20 cellular contexts compared by ENCODE assay signal in genomic region chr14:54356172-54356571, GRCh38. TPM values are rescaled to one million over a fixed set of nuclear protein-coding genes. Genes with fewer than 3 reads are reported as not detected.
DNase-seq lines count a peak whose midpoint lies in the region; FAIRE-seq and TF ChIP-seq lines count a peak whose summit lies in the region.
"Had no signal": no experiment of that assay in that cellular context is flagged by ENCODE, and none has a peak within 500 bp of the region (broad histone marks: within the 10 kb centered on the region; RNA-seq: fewer than 3 reads in every experiment).

No MANE protein-coding gene starts in this region.

- peak overlapping the region; percentile 54 for H3K27ac ChIP-seq in epithelial cell of prostate
- no peak overlapping the region for H3K27ac ChIP-seq in OCI-LY7 (ENCODE audit: low read depth, low read length, poor library complexity, severe bottlenecking)
- H3K27ac ChIP-seq: spleen had no signal

- no peak overlapping the region for H3K4me3 Mint-ChIP-seq in activated CD4-positive, alpha-beta memory T cell treated with anti-CD3 and anti-CD28 coated beads, Interleukin-2, amount 10 ng/mL, durations not matched to agents 7 days and 5 days
- no peak overlapping the region for H3K4me3 Mint-ChIP-seq in activated naive CD4-positive, alpha-beta T cell treated with anti-CD3 and anti-CD28 coated beads, Interleukin-2, amount 10 ng/mL, durations not matched to agents 7 days and 5 days
- H3K4me3 Mint-ChIP-seq: effector memory CD8-positive, alpha-beta T cell; H9; natural killer cell treated with Interleukin-12 subunit alpha and Interleukin-12 subunit beta and Interleukin-15 and Interleukin-18, amount 100 ng/mL, for 72 hours had no signal

- H3K9me2 ChIP-seq in OCI-LY7 (ENCODE audit: insufficient read depth, low read length): no peaks in the 10 kb centered on the region

- intact Hi-C loops in OCI-LY7 (cut with micrococcal nuclease; ENCODE audit: unreplicated experiment): no loop called here

- DNase-seq in EH (ENCODE audit: low read depth): peak; percentile 81
- DNase-seq in HFF-Myc (ENCODE audit: extremely low read depth, low read depth): peak; percentile 91
- peak; percentile 5 for DNase-seq in RCC 7860 (ENCODE audit: low spot score)
- DNase-seq in epithelial cell of prostate (ENCODE audit: low read depth, low spot score): no peak
- DNase-seq in OCI-LY7 (ENCODE audit: low spot score): no peak
- no peak for DNase-seq in activated CD4-positive, alpha-beta memory T cell treated with anti-CD3 and anti-CD28 coated beads, Interleukin-2, amount 10 ng/mL, durations not matched to agents 7 days and 5 days
- DNase-seq in SIG-M5 (lab: John Stamatoyannopoulos, UW): no peak
- no peak for DNase-seq in activated naive CD4-positive, alpha-beta T cell treated with anti-CD3 and anti-CD28 coated beads, Interleukin-2, amount 10 ng/mL, durations not matched to agents 7 days and 5 days
- DNase-seq: activated CD4-positive, alpha-beta T cell treated with anti-CD3 and anti-CD28 coated beads for 48 hours; activated CD8-positive, alpha-beta memory T cell treated with anti-CD3 and anti-CD28 coated beads, Interleukin-2, amount 50 U/mL, for 48 hours; activated effector memory CD4-positive, alpha-beta T cell treated with anti-CD3 and anti-CD28 coated beads, Interleukin-2, amount 50 U/mL, for 16 hours; effector memory CD8-positive, alpha-beta T cell; GF-D8; H9; kidney glomerular epithelial cell; mesendoderm; NCI-H1694; spleen had no signal

- H3K4me2 ChIP-seq in OCI-LY7 (ENCODE audit: low read length): no peak overlapping the region

- H3K36me3 ChIP-seq in OCI-LY7 (ENCODE audit: insufficient read depth, low read length): no peaks in the 10 kb centered on the region
- H3K36me3 ChIP-seq: spleen had no signal

- no peaks in the 10 kb centered on the region for H3K4me1 ChIP-seq in OCI-LY7 (ENCODE audit: insufficient read depth, low read length, poor library complexity, severe bottlenecking)

- no peaks in the 10 kb centered on the region for H3K9me3 ChIP-seq in OCI-LY7 (ENCODE audit: low read length)

- no peaks in the 10 kb centered on the region for H3K79me2 ChIP-seq in OCI-LY7 (ENCODE audit: insufficient read depth, low read depth, low read length)

- H3K36me3 Mint-ChIP-seq in activated CD4-positive, alpha-beta memory T cell treated with anti-CD3 and anti-CD28 coated beads, Interleukin-2, amount 10 ng/mL, durations not matched to agents 7 days and 5 days (ENCODE audit: low read depth): no peaks in the 10 kb centered on the region
- H3K36me3 Mint-ChIP-seq in activated naive CD4-positive, alpha-beta T cell treated with anti-CD3 and anti-CD28 coated beads, Interleukin-2, amount 10 ng/mL, durations not matched to agents 7 days and 5 days: no peaks in the 10 kb centered on the region
- H3K36me3 Mint-ChIP-seq: natural killer cell treated with Interleukin-12 subunit alpha and Interleukin-12 subunit beta and Interleukin-15 and Interleukin-18, amount 100 ng/mL, for 72 hours had no signal

- H3K4me3 ChIP-seq in HFF-Myc (replicated peaks; ENCODE audit: low read depth, low read length) (no peak overlapping the region), OCI-LY7 (ENCODE audit: low read depth, low read length, poor library complexity, severe bottlenecking) (no peak overlapping the region)
- H3K4me3 ChIP-seq: GM12878, spleen had no signal

- H3K9me3 Mint-ChIP-seq in activated CD4-positive, alpha-beta memory T cell treated with anti-CD3 and anti-CD28 coated beads, Interleukin-2, amount 10 ng/mL, durations not matched to agents 7 days and 5 days: no peaks in the 10 kb centered on the region
- peaks cover 2% of the 10 kb centered on the region for H3K9me3 Mint-ChIP-seq in activated naive CD4-positive, alpha-beta T cell treated with anti-CD3 and anti-CD28 coated beads, Interleukin-2, amount 10 ng/mL, durations not matched to agents 7 days and 5 days
- H3K9me3 Mint-ChIP-seq: effector memory CD8-positive, alpha-beta T cell; natural killer cell treated with Interleukin-12 subunit alpha and Interleukin-12 subunit beta and Interleukin-15 and Interleukin-18, amount 100 ng/mL, for 72 hours had no signal

- H4K20me1 ChIP-seq in OCI-LY7 (ENCODE audit: insufficient read depth, low read length): no peaks in the 10 kb centered on the region

- no peaks in the 10 kb centered on the region for H3K4me1 Mint-ChIP-seq in activated CD4-positive, alpha-beta memory T cell treated with anti-CD3 and anti-CD28 coated beads, Interleukin-2, amount 10 ng/mL, durations not matched to agents 7 days and 5 days
- H3K4me1 Mint-ChIP-seq in activated naive CD4-positive, alpha-beta T cell treated with anti-CD3 and anti-CD28 coated beads, Interleukin-2, amount 10 ng/mL, durations not matched to agents 7 days and 5 days: peaks cover 9% of the 10 kb centered on the region

- FAIRE-seq in RCC 7860 (lab: Jason Lieb, UNC): no peak
- FAIRE-seq: GM12878 had no signal

- TF ChIP-seq CTCF in HFF-Myc (IDR thresholded peaks at IDR 0.05; ENCODE audit: low read depth, low read length, missing control alignments) (no peak), OCI-LY7 (conservative IDR thresholded peaks at IDR 0.05; ENCODE audit: low read length) (no peak)

- H3K27me3 Mint-ChIP-seq in activated CD4-positive, alpha-beta memory T cell treated with anti-CD3 and anti-CD28 coated beads, Interleukin-2, amount 10 ng/mL, durations not matched to agents 7 days and 5 days: peaks cover 45% of the 10 kb centered on the region
- H3K27me3 Mint-ChIP-seq in activated naive CD4-positive, alpha-beta T cell treated with anti-CD3 and anti-CD28 coated beads, Interleukin-2, amount 10 ng/mL, durations not matched to agents 7 days and 5 days: peaks cover 24% of the 10 kb centered on the region

- CTCF ChIA-PET in OCI-LY7 (lab: Charles Lee; ENCODE audit: unreplicated experiment): no interaction called here
- CTCF ChIA-PET in activated CD4-positive, alpha-beta memory T cell treated with anti-CD3 and anti-CD28 coated beads, Interleukin-2, amount 10 ng/mL, durations not matched to agents 7 days and 5 days (lab: Charles Lee): interaction anchor here (1.6 kb wide), 1 partner anchor 8 kb away, joined by 7 read pairs; no protein-coding TSS in a partner anchor
- CTCF ChIA-PET in activated naive CD4-positive, alpha-beta T cell treated with anti-CD3 and anti-CD28 coated beads, Interleukin-2, amount 10 ng/mL, durations not matched to agents 7 days and 5 days (lab: Charles Lee): interaction anchor here (1.5 kb wide), 1 partner anchor 8 kb away, joined by 6 read pairs; no protein-coding TSS in a partner anchor

- H3K27ac Mint-ChIP-seq in activated CD4-positive, alpha-beta memory T cell treated with anti-CD3 and anti-CD28 coated beads, Interleukin-2, amount 10 ng/mL, durations not matched to agents 7 days and 5 days: no peak overlapping the region
- H3K27ac Mint-ChIP-seq in activated naive CD4-positive, alpha-beta T cell treated with anti-CD3 and anti-CD28 coated beads, Interleukin-2, amount 10 ng/mL, durations not matched to agents 7 days and 5 days: no peak overlapping the region
- H3K27ac Mint-ChIP-seq: effector memory CD8-positive, alpha-beta T cell; H9; natural killer cell treated with Interleukin-12 subunit alpha and Interleukin-12 subunit beta and Interleukin-15 and Interleukin-18, amount 100 ng/mL, for 72 hours had no signal

- no peak overlapping the region for H2AFZ ChIP-seq in OCI-LY7 (ENCODE audit: low read length)

- no TSS peak for BruUV-seq in OCI-LY7 (replicated peaks; lab: Mats Ljungman, UMichigan)

- POLR2A ChIA-PET in OCI-LY7 (lab: Charles Lee): no interaction called here
- POLR2A ChIA-PET in activated CD4-positive, alpha-beta memory T cell treated with anti-CD3 and anti-CD28 coated beads, Interleukin-2, amount 10 ng/mL, durations not matched to agents 7 days and 5 days (lab: Charles Lee): no interaction called here

RNA-seq across cellular contexts. Expression of gene CDKN3, which starts 40.6 kb away (rescaled TPM):
- total RNA-seq in OCI-LY7 (2014; rRNA removed; shearing (Covaris generic)): 134 and 150 TPM in 2 replicates
- 157 and 189 TPM in 2 replicates for total RNA-seq in OCI-LY7 (2022)
- 10 to 100 TPM; 76.3 to 79.6 TPM for total RNA-seq in activated CD4-positive, alpha-beta memory T cell treated with anti-CD3 and anti-CD28 coated beads, Interleukin-2, amount 10 ng/mL, durations not matched to agents 7 days and 5 days

Comparison
In these comparisons a context has a peak if more than half of its experiments do, and no peak if none do; other contexts are left out.
1. DNase-seq: peak in EH (single experiment), HFF-Myc (single experiment) and RCC 7860 (single experiment); none in epithelial cell of prostate (single experiment), OCI-LY7 (single experiment), activated CD4-positive, alpha-beta memory T cell treated with anti-CD3 and anti-CD28 coated beads, Interleukin-2, amount 10 ng/mL, durations not matched to agents 7 days and 5 days (single experiment), SIG-M5 (single experiment) and activated naive CD4-positive, alpha-beta T cell treated with anti-CD3 and anti-CD28 coated beads, Interleukin-2, amount 10 ng/mL, durations not matched to agents 7 days and 5 days (single experiment).